ENCODE assay signal across 8 cellular contexts in the genomic region with DNA sequence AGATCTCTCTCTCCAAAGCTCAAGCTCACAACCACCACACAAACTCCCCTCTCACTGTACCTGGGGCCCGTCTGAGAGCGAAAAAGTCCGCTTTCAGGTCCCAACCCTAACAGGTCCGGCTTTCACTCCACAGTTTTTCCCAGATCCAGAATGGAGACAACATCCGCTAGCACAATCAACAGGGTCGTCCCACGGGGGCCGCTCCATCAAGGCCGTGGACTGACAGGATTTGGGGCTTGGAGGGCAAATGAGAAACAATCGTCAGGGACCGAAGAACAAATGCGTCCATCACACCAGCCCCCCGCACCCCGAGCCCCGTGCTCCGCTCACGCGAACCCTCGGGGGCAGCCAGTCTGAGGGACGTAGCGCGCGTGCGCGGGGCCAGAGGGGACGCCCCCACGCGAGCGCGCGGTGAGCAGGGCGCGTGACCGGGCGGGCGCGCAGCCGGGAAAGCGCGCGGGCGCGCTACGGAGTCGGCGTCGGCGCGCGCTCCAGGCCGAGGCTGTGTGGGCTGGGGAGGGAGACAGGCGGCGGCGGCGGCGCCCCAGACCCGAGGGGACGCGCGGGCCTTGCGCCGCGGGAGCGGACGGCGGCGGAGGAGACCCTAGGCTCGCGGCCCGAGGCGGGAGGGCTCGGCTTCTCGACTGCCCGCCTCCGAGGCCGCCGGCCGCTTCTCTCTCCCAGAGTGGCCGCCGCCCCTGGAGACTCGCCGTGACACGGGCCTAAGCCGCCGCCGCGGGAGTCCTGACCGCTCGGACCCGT. TPM values are rescaled to one million over a fixed set of nuclear protein-coding genes. Genes with fewer than 3 reads are reported as not detected.
DNase-seq lines count a peak whose midpoint lies in the region; ATAC-seq lines count a peak whose summit lies in the region.

Gene SLK, plus strand, starts transcription at position 470 of the 762 bp plus-strand sequence. CDS start 606 bp downstream, outside the sequence.

- H3K27ac ChIP-seq in cingulate gyrus (ENCODE audit: low read depth, low read length) (peak within 1 kb of the TSS; percentile 94), layer of hippocampus (ENCODE audit: low read depth, low read length) (peak within 1 kb of the TSS; percentile 89)

- ATAC-seq in GM18868 (IDR thresholded peaks at IDR 0.05; ENCODE audit: unreplicated experiment) (peak; percentile 78), HG03103 (IDR thresholded peaks at IDR 0.05; ENCODE audit: low read depth, unreplicated experiment) (peak; percentile 70)

- no peaks in the 10 kb centered on the region for H3K27me3 ChIP-seq in layer of hippocampus (ENCODE audit: control insufficient read depth, insufficient read depth, low read length)

- peak; percentile 96 for DNase-seq in AG08395 (ENCODE audit: low spot score)
- DNase-seq in NCI-H460 (ENCODE audit: extremely low read depth, low read depth), result peak; percentile 76
- peak; percentile 79 to 84 for DNase-seq in activated CD4-positive, alpha-beta T cell treated with anti-CD3 and anti-CD28 coated beads for 4 hours
- peak; percentile 62 to 75 (median 71) for DNase-seq in stimulated activated CD4-positive, alpha-beta T cell treated with anti-CD3 and anti-CD28 coated beads, Interleukin-1b, Interleukin-23, amount 100 ng/mL, for 24 hours (ENCODE audit: low read depth in 4 of 4, low spot score in 1 of 4)

RNA-seq across cellular contexts. Expression of gene SLK, which starts in this region (rescaled TPM):
- total RNA-seq in NCI-H460 (2014; rRNA removed; shearing (Covaris generic)), result 59.3 and 62.3 TPM in 2 replicates
- polyA plus RNA-seq in NCI-H460 (2014; cell fraction: nucleus; rRNA removed), result 22.7 and 27.9 TPM in 2 replicates

Comparison
In these comparisons a context has a peak if more than half of its experiments do, and no peak if none do; other contexts are left out.
1. Peak in every context shown above with its lines: DNase-seq, ATAC-seq and H3K27ac ChIP-seq.